11 cellular contexts compared by ENCODE assay signal in genomic region chr2:233129351-233129978, GRCh38.
A peak's percentile ranks its signal among the peaks of the same experiment; 100 is the strongest.
DNase-seq lines count a peak whose midpoint lies in the region; ATAC-seq and TF ChIP-seq lines count a peak whose summit lies in the region.
"Had no signal": no experiment of that assay in that cellular context is flagged by ENCODE, and none has a peak within 500 bp of the region (broad histone marks: within the 10 kb centered on the region; RNA-seq: fewer than 3 reads in every experiment).

No MANE protein-coding gene starts in this region.

- peak; percentile 32; the same call in 1 of the 2 replicates for TF ChIP-seq CTCF in BE2C (IDR thresholded peaks at IDR 0.05; ENCODE audit: low read depth, low read length)
- no peak for TF ChIP-seq CTCF in left lung (IDR thresholded peaks at IDR 0.05)

- intact Hi-C loops in left lung (cut with DNase I): no loop called here

- peak; percentile 74 for ATAC-seq in SK-N-SH treated with all-trans-retinoic acid at 6 μM for 48 hours
- no peak for ATAC-seq in GM21576 (IDR thresholded peaks at IDR 0.05; ENCODE audit: unreplicated experiment)
- no peak for ATAC-seq in left lung
- ATAC-seq: left lobe of liver; stimulated activated naive CD8-positive, alpha-beta T cell treated with anti-CD3 and anti-CD28 coated beads, Interleukin-15, Interleukin-2, amounts not matched to agents 100 U/mL and 50 U/mL, for 24 hours had no signal

- H3K36me3 ChIP-seq in BE2C: no peaks in the 10 kb centered on the region
- peaks cover 0 to 89% of the 10 kb centered on the region in 2 donors for H3K36me3 ChIP-seq in left lung

- H3K9me3 ChIP-seq in BE2C (no peaks in the 10 kb centered on the region; the same call in 1 of the 2 replicates), left lung (no peaks in the 10 kb centered on the region)

- H3K27ac ChIP-seq in left lung: no peak overlapping the region

- peaks cover 15% of the 10 kb centered on the region for H3K27me3 ChIP-seq in BE2C
- no peaks in the 10 kb centered on the region for H3K27me3 ChIP-seq in left lung

- DNase-seq in BE2C (no peak), ELR (ENCODE audit: low read depth) (peak; percentile 27), iPS-NIHi11 (ENCODE audit: low spot score) (peak; percentile 80), NOMO-1 (lab: John Stamatoyannopoulos, UW; ENCODE audit: unreplicated experiment in 2 of 2) (no peak), OCI-M1 (lab: John Stamatoyannopoulos, UW) (no peak), left lung (no peak)
- DNase-seq: NCI-H1092; stimulated activated naive CD8-positive, alpha-beta T cell treated with anti-CD3 and anti-CD28 coated beads, Interleukin-15, Interleukin-2, amounts not matched to agents 100 U/mL and 50 U/mL, for 24 hours had no signal

- H3K4me1 ChIP-seq in BE2C (no peaks in the 10 kb centered on the region), left lung (no peaks in the 10 kb centered on the region)

- no peak overlapping the region for H3K4me3 ChIP-seq in BE2C (ENCODE audit: low read depth, low read length)
- H3K4me3 ChIP-seq in left lung: no peak overlapping the region

TF ChIP-seq in SK-N-SH treated with all-trans-retinoic acid at 6 μM for 48 hours, 23 proteins besides CTCF, POLR2A, EP300 and RAD21:
- TF ChIP-seq CSDC2 (CRISPR knock-in tag; IDR thresholded peaks at IDR 0.05): no peak
- no peak for TF ChIP-seq GLIS3 (CRISPR knock-in tag; IDR thresholded peaks at IDR 0.05)
- TF ChIP-seq, protein P1, sequence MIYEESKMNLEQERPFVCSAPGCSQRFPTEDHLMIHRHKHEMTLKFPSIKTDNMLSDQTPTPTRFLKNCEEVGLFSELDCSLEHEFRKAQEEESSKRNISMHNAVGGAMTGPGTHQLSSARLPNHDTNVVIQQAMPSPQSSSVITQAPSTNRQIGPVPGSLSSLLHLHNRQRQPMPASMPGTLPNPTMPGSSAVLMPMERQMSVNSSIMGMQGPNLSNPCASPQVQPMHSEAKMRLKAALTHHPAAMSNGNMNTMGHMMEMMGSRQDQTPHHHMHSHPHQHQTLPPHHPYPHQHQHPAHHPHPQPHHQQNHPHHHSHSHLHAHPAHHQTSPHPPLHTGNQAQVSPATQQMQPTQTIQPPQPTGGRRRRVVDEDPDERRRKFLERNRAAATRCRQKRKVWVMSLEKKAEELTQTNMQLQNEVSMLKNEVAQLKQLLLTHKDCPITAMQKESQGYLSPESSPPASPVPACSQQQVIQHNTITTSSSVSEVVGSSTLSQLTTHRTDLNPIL (CRISPR knock-in tag; IDR thresholded peaks at IDR 0.05; ENCODE audit: low read depth): no peak

Comparison
In these comparisons a context has a peak if more than half of its experiments do, and no peak if none do; other contexts are left out.
1. DNase-seq: peak in ELR (single experiment) and iPS-NIHi11 (single experiment); none in BE2C (single experiment), NOMO-1 (0 of 2), OCI-M1 (single experiment) and left lung (0 of 2).